ENCODE assay signal across 10 cellular contexts in the genomic region with DNA sequence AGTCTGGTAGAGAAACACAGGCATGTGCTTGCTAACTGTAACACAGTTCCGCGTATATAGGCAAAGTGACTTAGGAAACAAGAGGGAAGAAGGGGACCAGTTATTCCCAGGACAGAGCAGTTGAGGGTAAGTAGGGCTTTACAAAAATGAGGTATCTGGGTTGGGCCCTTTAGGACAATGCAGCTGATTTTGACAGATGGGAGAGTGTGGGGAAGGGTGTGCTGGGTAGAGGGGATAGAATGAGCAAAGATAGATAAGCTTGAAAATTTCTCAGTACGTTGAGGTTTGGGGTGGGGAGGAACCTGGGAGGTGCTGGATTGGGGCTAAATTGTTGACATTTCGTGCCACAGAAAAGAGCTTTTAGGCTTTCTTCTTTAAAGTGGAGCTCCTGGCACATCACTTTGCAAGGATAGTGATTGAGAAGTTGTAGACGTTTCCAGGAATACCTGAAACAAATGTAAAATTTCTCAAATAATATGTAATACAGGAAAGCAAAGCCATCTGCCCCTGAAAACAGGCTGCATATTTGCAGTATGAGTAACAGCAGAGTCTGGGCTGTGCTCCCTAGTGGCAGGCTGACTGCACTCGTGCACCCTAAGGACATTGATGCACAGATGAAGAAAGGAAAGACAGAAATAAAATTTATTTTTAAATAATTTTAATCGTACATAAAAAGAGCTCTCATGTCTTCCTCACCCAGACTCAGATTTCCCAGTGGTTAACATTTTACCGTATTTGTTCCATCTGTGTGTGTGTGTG.
DNase-seq lines count a peak whose midpoint lies in the region; ATAC-seq, FAIRE-seq and TF ChIP-seq lines count a peak whose summit lies in the region.
"Had no signal": no experiment of that assay in that cellular context is flagged by ENCODE, and none has a peak within 500 bp of the region (broad histone marks: within the 10 kb centered on the region; RNA-seq: fewer than 3 reads in every experiment).

No MANE protein-coding gene starts in this region.

- no peaks in the 10 kb centered on the region for H4K20me1 ChIP-seq in smooth muscle cell (ENCODE audit: low read depth)

- H3K27ac ChIP-seq in brain microvascular endothelial cell: peak overlapping the region; percentile 62
- H3K27ac ChIP-seq in right cardiac atrium (ENCODE audit: low read length): peak overlapping the region; percentile 98
- peak overlapping the region; percentile 95 for H3K27ac ChIP-seq in smooth muscle cell (ENCODE audit: low read depth)

- H3K36me3 ChIP-seq in brain microvascular endothelial cell (replicated peaks) (no peaks in the 10 kb centered on the region), smooth muscle cell (ENCODE audit: low read depth) (no peaks in the 10 kb centered on the region)

- no peaks in the 10 kb centered on the region for H3K27me3 ChIP-seq in brain microvascular endothelial cell (replicated peaks)
- H3K27me3 ChIP-seq in right cardiac atrium (ENCODE audit: control insufficient read depth, insufficient read depth): no peaks in the 10 kb centered on the region
- no peaks in the 10 kb centered on the region for H3K27me3 ChIP-seq in smooth muscle cell (ENCODE audit: low read depth)

- intact Hi-C loops in right cardiac atrium (cut with DNase I): loop anchor here in 1 of 4 donors (10.0 kb wide), 1 partner anchor 58 kb away; no protein-coding TSS in a partner anchor

- H3K9ac ChIP-seq in smooth muscle cell (ENCODE audit: low read depth): peak overlapping the region; percentile 76

- peak; percentile 56 to 58 for ATAC-seq in right cardiac atrium
- no peak for ATAC-seq in HG03565 (IDR thresholded peaks at IDR 0.05; ENCODE audit: unreplicated experiment)
- no peak for ATAC-seq in GM19463 (IDR thresholded peaks at IDR 0.05; ENCODE audit: unreplicated experiment)

- H3F3A ChIP-seq in smooth muscle cell (ENCODE audit: low read depth): peaks cover 29% of the 10 kb centered on the region

- peak overlapping the region; percentile 73 for H3K4me2 ChIP-seq in smooth muscle cell

- FAIRE-seq in H54 (lab: Jason Lieb, UNC): peak; percentile 33
- FAIRE-seq in frontal cortex (lab: Jason Lieb, UNC): no peak

- TF ChIP-seq POLR2A in H54 (IDR thresholded peaks at IDR 0.05; ENCODE audit: low read depth, low read length): no peak

- peak overlapping the region; percentile 6 for H2AFZ ChIP-seq in smooth muscle cell (ENCODE audit: low read depth)

- 33% methylated on average over 8 of the region's 8 CpGs for WGBS in right cardiac atrium
- WGBS in smooth muscle cell (ENCODE audit: low lambda C conversion rate): 43% methylated on average over 8 of the region's 8 CpGs

- H3K79me2 ChIP-seq in smooth muscle cell (ENCODE audit: low read depth): no peaks in the 10 kb centered on the region

- no peak overlapping the region for H3K4me3 ChIP-seq in brain microvascular endothelial cell (ENCODE audit: low read depth, low read length)
- peak overlapping the region; percentile 37 for H3K4me3 ChIP-seq in right cardiac atrium (ENCODE audit: low read length)
- no peak overlapping the region for H3K4me3 ChIP-seq in smooth muscle cell

- H3K9me3 ChIP-seq in right cardiac atrium (ENCODE audit: control insufficient read depth, low read length) (no peaks in the 10 kb centered on the region), smooth muscle cell (replicated peaks; ENCODE audit: low read depth) (no peaks in the 10 kb centered on the region)

- H3K4me1 ChIP-seq in right cardiac atrium (ENCODE audit: control insufficient read depth, insufficient read depth, low read length) (peaks cover 16% of the 10 kb centered on the region), smooth muscle cell (ENCODE audit: low read depth) (peaks cover 45% of the 10 kb centered on the region)

- in situ Hi-C loops in brain microvascular endothelial cell (cut with HindIII; ENCODE audit: low pct_ligation_motif_present, low sequenced_read_pairs): no loop called here

- peak; percentile 53 for TF ChIP-seq CTCF in brain microvascular endothelial cell (IDR thresholded peaks at IDR 0.05; ENCODE audit: low read depth, low read length, missing control alignments)
- peak; percentile 24 for TF ChIP-seq CTCF in smooth muscle cell (IDR thresholded peaks at IDR 0.05; ENCODE audit: borderline replicate concordance, insufficient read depth, poor library complexity, severe bottlenecking)

- no peak for DNase-seq in H54 (ENCODE audit: insufficient read length, low spot score)
- DNase-seq in brain microvascular endothelial cell: peak; percentile 71
- DNase-seq in right cardiac atrium: peak in 1 of 3 donors; percentile 68
- DNase-seq in smooth muscle cell (lab: John Stamatoyannopoulos, UW; ENCODE audit: unreplicated experiment): no peak
- DNase-seq in frontal cortex (ENCODE audit: low spot score in 2 of 2): no peak
- DNase-seq in DMS153 (lab: John Stamatoyannopoulos, UW): no peak
- DNase-seq: activated naive CD4-positive, alpha-beta T cell treated with anti-CD3 and anti-CD28 coated beads, Interleukin-2, amount 10 ng/mL, durations not matched to agents 7 days and 5 days; naive B cell had no signal

Comparison
In these comparisons a context has a peak if more than half of its experiments do, and no peak if none do; other contexts are left out.
1. ATAC-seq: peak in right cardiac atrium (2 of 2); none in HG03565 (single experiment) and GM19463 (single experiment).
2. Peak in every context shown above with its lines, with median percentiles within 50 percentile points of each other: H3K27ac ChIP-seq.